25 cellular contexts compared by ENCODE assay signal in the genomic region with DNA sequence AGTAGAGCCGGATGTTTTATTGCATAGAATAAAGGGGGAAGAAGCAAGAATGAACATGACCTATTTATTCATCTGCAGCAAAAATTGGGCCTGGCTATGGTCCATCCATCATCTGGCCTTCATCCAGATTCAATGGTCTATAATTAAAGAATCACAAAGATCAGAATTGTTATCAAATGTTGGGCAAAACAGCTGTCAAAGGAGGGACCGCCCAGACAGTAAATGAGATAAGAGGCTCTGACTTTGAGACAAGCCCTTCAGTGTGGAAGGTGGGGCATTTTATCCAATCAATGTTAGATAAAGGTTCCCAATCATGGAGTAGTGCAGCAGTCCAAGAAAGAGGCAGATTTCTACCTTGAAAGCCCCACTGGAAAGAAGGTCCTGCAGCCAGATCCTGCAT.
"Had no signal": no experiment of that assay in that cellular context is flagged by ENCODE, and none has a peak within 500 bp of the region (broad histone marks: within the 10 kb centered on the region; RNA-seq: fewer than 3 reads in every experiment).

No MANE protein-coding gene starts in this region.

- H3K36me3 Mint-ChIP-seq: activated CD8-positive, alpha-beta memory T cell treated with anti-CD3 and anti-CD28 coated beads, Interleukin-2, amount 10 ng/mL, durations not matched to agents 7 days and 5 days; activated naive CD4-positive, alpha-beta T cell treated with anti-CD3 and anti-CD28 coated beads, Interleukin-2, amount 50 U/mL, for 72 hours; natural killer cell treated with Interleukin-12 subunit alpha and Interleukin-12 subunit beta and Interleukin-15 and Interleukin-18, amount 100 ng/mL, for 72 hours had no signal

- H3K9me3 ChIP-seq: breast epithelium, esophagus muscularis mucosa, heart left ventricle, left lung, lower lobe of right lung, spleen, testis, transverse colon had no signal

- H3K27me3 ChIP-seq: breast epithelium, esophagus muscularis mucosa, foreskin keratinocyte, heart left ventricle, left lung, spleen, testis, transverse colon had no signal

- H3K4me1 Mint-ChIP-seq: activated CD4-positive, alpha-beta T cell treated with anti-CD3 and anti-CD28 coated beads for 36 hours; activated CD8-positive, alpha-beta memory T cell treated with anti-CD3 and anti-CD28 coated beads, Interleukin-2, amount 10 ng/mL, durations not matched to agents 7 days and 5 days had no signal

- H3K9me3 Mint-ChIP-seq: activated naive CD4-positive, alpha-beta T cell treated with anti-CD3 and anti-CD28 coated beads, Interleukin-2, amount 50 U/mL, for 72 hours; activated T-cell treated with anti-CD3 and anti-CD28 coated beads, Interleukin-2, amount 50 U/mL, for 72 hours; dendritic cell treated with granulocyte-macrophage colony-stimulating factor and Interleukin-4, amounts not matched to agents 40 ng/mL and 50 ng/mL, for 4 days; natural killer cell treated with Interleukin-12 subunit alpha and Interleukin-12 subunit beta and Interleukin-15 and Interleukin-18, amount 100 ng/mL, for 72 hours had no signal

- H3K4me3 ChIP-seq: breast epithelium, esophagus muscularis mucosa, heart left ventricle, left lung, lower lobe of right lung, spleen, testis, transverse colon had no signal

- ATAC-seq: activated CD4-positive, alpha-beta T cell treated with anti-CD3 and anti-CD28 coated beads for 36 hours; activated CD8-positive, alpha-beta memory T cell treated with anti-CD3 and anti-CD28 coated beads, Interleukin-2, amount 10 ng/mL, durations not matched to agents 7 days and 5 days; activated CD8-positive, alpha-beta T cell treated with anti-CD3 and anti-CD28 coated beads, Interleukin-2, amount 10 ng/mL, durations not matched to agents 7 days and 5 days; activated naive CD4-positive, alpha-beta T cell treated with anti-CD3 and anti-CD28 coated beads, Interleukin-2, amount 50 U/mL, for 72 hours; activated T-cell treated with anti-CD3 and anti-CD28 coated beads, Interleukin-2, amount 50 U/mL, for 72 hours; foreskin keratinocyte; heart left ventricle; left lung; lower lobe of right lung; natural killer cell treated with Interleukin-12 subunit alpha and Interleukin-12 subunit beta and Interleukin-15 and Interleukin-18, amount 100 ng/mL, for 72 hours; right cardiac atrium had no signal

- DNase-seq: activated CD4-positive, alpha-beta T cell treated with anti-CD3 and anti-CD28 coated beads for 36 hours; activated CD4-positive, CD25-positive, alpha-beta regulatory T cell; activated CD8-positive, alpha-beta memory T cell treated with anti-CD3 and anti-CD28 coated beads, Interleukin-2, amount 10 ng/mL, durations not matched to agents 7 days and 5 days; activated CD8-positive, alpha-beta T cell treated with anti-CD3 and anti-CD28 coated beads, Interleukin-2, amount 10 ng/mL, durations not matched to agents 7 days and 5 days; activated naive CD4-positive, alpha-beta T cell; activated T-cell treated with anti-CD3 and anti-CD28 coated beads, Interleukin-2, amount 50 U/mL, for 72 hours; central memory CD4-positive, alpha-beta T cell; foreskin keratinocyte; heart left ventricle; hypothalamus; kidney glomerular epithelial cell; left lung; lower lobe of right lung; mesendoderm; posterior cingulate gyrus; right cardiac atrium; spleen; stimulated activated naive CD4-positive, alpha-beta T cell treated with Interleukin-2 at 50 U/mL for 16 hours; testis; transverse colon had no signal

- H3K4me1 ChIP-seq: breast epithelium, testis had no signal

- H3K27ac Mint-ChIP-seq: activated CD4-positive, alpha-beta T cell treated with anti-CD3 and anti-CD28 coated beads for 36 hours; activated CD8-positive, alpha-beta memory T cell treated with anti-CD3 and anti-CD28 coated beads, Interleukin-2, amount 10 ng/mL, durations not matched to agents 7 days and 5 days; activated CD8-positive, alpha-beta T cell treated with anti-CD3 and anti-CD28 coated beads, Interleukin-2, amount 10 ng/mL, durations not matched to agents 7 days and 5 days; activated naive CD4-positive, alpha-beta T cell treated with anti-CD3 and anti-CD28 coated beads, Interleukin-2, amount 50 U/mL, for 72 hours; activated T-cell treated with anti-CD3 and anti-CD28 coated beads, Interleukin-2, amount 50 U/mL, for 72 hours; dendritic cell treated with granulocyte-macrophage colony-stimulating factor and Interleukin-4, amounts not matched to agents 40 ng/mL and 50 ng/mL, for 4 days; natural killer cell treated with Interleukin-12 subunit alpha and Interleukin-12 subunit beta and Interleukin-15 and Interleukin-18, amount 100 ng/mL, for 72 hours had no signal

- H3K36me3 ChIP-seq: breast epithelium, esophagus muscularis mucosa, heart left ventricle, left lung, lower lobe of right lung, spleen, transverse colon had no signal

- H3K27ac ChIP-seq: breast epithelium, esophagus muscularis mucosa, foreskin keratinocyte, heart left ventricle, left lung, lower lobe of right lung, spleen, testis had no signal

- H3K4me3 Mint-ChIP-seq: activated CD4-positive, alpha-beta T cell treated with anti-CD3 and anti-CD28 coated beads for 36 hours; activated CD8-positive, alpha-beta memory T cell treated with anti-CD3 and anti-CD28 coated beads, Interleukin-2, amount 10 ng/mL, durations not matched to agents 7 days and 5 days; activated CD8-positive, alpha-beta T cell treated with anti-CD3 and anti-CD28 coated beads, Interleukin-2, amount 10 ng/mL, durations not matched to agents 7 days and 5 days; activated T-cell treated with anti-CD3 and anti-CD28 coated beads, Interleukin-2, amount 50 U/mL, for 72 hours; dendritic cell treated with granulocyte-macrophage colony-stimulating factor and Interleukin-4, amounts not matched to agents 40 ng/mL and 50 ng/mL, for 4 days; natural killer cell treated with Interleukin-12 subunit alpha and Interleukin-12 subunit beta and Interleukin-15 and Interleukin-18, amount 100 ng/mL, for 72 hours had no signal
